ENCODE assay signal across 9 cellular contexts in genomic region chr1:119859647-119860046, GRCh38. TPM values are rescaled to one million over a fixed set of nuclear protein-coding genes. Genes with fewer than 3 reads are reported as not detected.
DNase-seq lines count a peak whose midpoint lies in the region; ATAC-seq, FAIRE-seq and TF ChIP-seq lines count a peak whose summit lies in the region.
"Had no signal": no experiment of that assay in that cellular context is flagged by ENCODE, and none has a peak within 500 bp of the region (broad histone marks: within the 10 kb centered on the region; RNA-seq: fewer than 3 reads in every experiment).

No MANE protein-coding gene starts in this region.

- no peaks in the 10 kb centered on the region for H3K9me3 Mint-ChIP-seq in stimulated activated memory B cell treated with anti-CD40 and anti-IgM and Interleukin-4, amounts not matched to agents 10 μg/mL and 1 μg/mL and 100 μg/mL, for 72 hours
- H3K9me3 Mint-ChIP-seq: stimulated activated naive B cell treated with anti-CD40 and anti-IgM and Interleukin-4, amounts not matched to agents 10 μg/mL and 1 μg/mL and 100 μg/mL, for 72 hours had no signal

- no peak for FAIRE-seq in D721Med (lab: Jason Lieb, UNC)

- no peak overlapping the region for H3K4me3 Mint-ChIP-seq in stimulated activated memory B cell treated with anti-CD40 and anti-IgM and Interleukin-4, amounts not matched to agents 10 μg/mL and 1 μg/mL and 100 μg/mL, for 72 hours
- H3K4me3 Mint-ChIP-seq: stimulated activated naive B cell treated with anti-CD40 and anti-IgM and Interleukin-4, amounts not matched to agents 10 μg/mL and 1 μg/mL and 100 μg/mL, for 72 hours had no signal

- ATAC-seq in mucosa of descending colon, result peak; percentile 73
- ATAC-seq in HG03354 (IDR thresholded peaks at IDR 0.05; ENCODE audit: poor library complexity, severe bottlenecking, unreplicated experiment), result no peak
- no peak for ATAC-seq in stimulated activated memory B cell treated with anti-CD40 and anti-IgM and Interleukin-4, amounts not matched to agents 10 μg/mL and 1 μg/mL and 100 μg/mL, for 72 hours
- ATAC-seq: stimulated activated naive B cell treated with anti-CD40 and anti-IgM and Interleukin-4, amounts not matched to agents 10 μg/mL and 1 μg/mL and 100 μg/mL, for 72 hours had no signal

- H3K36me3 Mint-ChIP-seq in stimulated activated memory B cell treated with anti-CD40 and anti-IgM and Interleukin-4, amounts not matched to agents 10 μg/mL and 1 μg/mL and 100 μg/mL, for 72 hours, result no peaks in the 10 kb centered on the region
- H3K36me3 Mint-ChIP-seq: stimulated activated naive B cell treated with anti-CD40 and anti-IgM and Interleukin-4, amounts not matched to agents 10 μg/mL and 1 μg/mL and 100 μg/mL, for 72 hours had no signal

- no peaks in the 10 kb centered on the region for H3K36me3 ChIP-seq in mucosa of descending colon (ENCODE audit: low read depth)

- peak; percentile 74 for DNase-seq in EL
- peak; percentile 79 for DNase-seq in MV-4-11 (lab: John Stamatoyannopoulos, UW)
- peak; percentile 73 for DNase-seq in amniotic epithelial cell (ENCODE audit: low read depth)
- no peak for DNase-seq in mucosa of descending colon
- no peak for DNase-seq in D721Med (ENCODE audit: insufficient read length, low spot score)
- no peak for DNase-seq in stimulated activated CD4-positive, alpha-beta T cell treated with anti-CD3 and anti-CD28 coated beads, Interleukin-1b, Interleukin-23, amount 100 ng/mL, for 48 hours
- DNase-seq: stimulated activated naive B cell treated with anti-CD40 and anti-IgM and Interleukin-4, amounts not matched to agents 10 μg/mL and 1 μg/mL and 100 μg/mL, for 72 hours had no signal

- H3K9me3 ChIP-seq in mucosa of descending colon, result no peaks in the 10 kb centered on the region

- TF ChIP-seq CTCF in mucosa of descending colon (IDR thresholded peaks at IDR 0.05) (no peak), D721Med (IDR thresholded peaks at IDR 0.05; ENCODE audit: insufficient read depth, missing control alignments) (no peak)

- H3K4me1 Mint-ChIP-seq in stimulated activated memory B cell treated with anti-CD40 and anti-IgM and Interleukin-4, amounts not matched to agents 10 μg/mL and 1 μg/mL and 100 μg/mL, for 72 hours, result no peaks in the 10 kb centered on the region
- H3K4me1 Mint-ChIP-seq: stimulated activated naive B cell treated with anti-CD40 and anti-IgM and Interleukin-4, amounts not matched to agents 10 μg/mL and 1 μg/mL and 100 μg/mL, for 72 hours had no signal

- H3K27me3 Mint-ChIP-seq in stimulated activated memory B cell treated with anti-CD40 and anti-IgM and Interleukin-4, amounts not matched to agents 10 μg/mL and 1 μg/mL and 100 μg/mL, for 72 hours, result peaks cover 38% of the 10 kb centered on the region

- H3K27ac Mint-ChIP-seq in stimulated activated memory B cell treated with anti-CD40 and anti-IgM and Interleukin-4, amounts not matched to agents 10 μg/mL and 1 μg/mL and 100 μg/mL, for 72 hours, result no peak overlapping the region
- H3K27ac Mint-ChIP-seq: stimulated activated naive B cell treated with anti-CD40 and anti-IgM and Interleukin-4, amounts not matched to agents 10 μg/mL and 1 μg/mL and 100 μg/mL, for 72 hours had no signal

- no peak overlapping the region for H3K4me3 ChIP-seq in mucosa of descending colon

- no peaks in the 10 kb centered on the region for H3K4me1 ChIP-seq in mucosa of descending colon (ENCODE audit: low read depth)

- intact Hi-C loops in mucosa of descending colon (cut with DNase I, micrococcal nuclease), result no loop called here

RNA-seq across cellular contexts. Expression of gene ADAM30, which starts 36.7 kb away (rescaled TPM):
- not detected for total RNA-seq in mucosa of descending colon

RNA-seq across cellular contexts. Expression of gene REG4, which starts 48.4 kb away (rescaled TPM):
- 10 to 100 TPM in 1 of 3 donors, 1 to 10 TPM in 2; 1.6 to 36.1 (median 9.3) TPM for total RNA-seq in mucosa of descending colon

Comparison
In these comparisons a context has a peak if more than half of its experiments do, and no peak if none do; other contexts are left out.
1. DNase-seq: peak in EL (single experiment), MV-4-11 (single experiment) and amniotic epithelial cell (single experiment); none in mucosa of descending colon (0 of 3), D721Med (single experiment) and stimulated activated CD4-positive, alpha-beta T cell treated with anti-CD3 and anti-CD28 coated beads, Interleukin-1b, Interleukin-23, amount 100 ng/mL, for 48 hours (single experiment).